ENCODE assay signal across 21 cellular contexts in genomic region chr14:76022991-76023390, GRCh38.
"Had no signal": no experiment of that assay in that cellular context is flagged by ENCODE, and none has a peak within 500 bp of the region (broad histone marks: within the 10 kb centered on the region; RNA-seq: fewer than 3 reads in every experiment).

No MANE protein-coding gene starts in this region.

- DNase-seq: activated CD4-positive, alpha-beta memory T cell treated with anti-CD3 and anti-CD28 coated beads for 36 hours; activated CD4-positive, alpha-beta T cell treated with anti-CD3 and anti-CD28 coated beads, Interleukin-2, amount 10 ng/mL, durations not matched to agents 7 days and 5 days; activated CD4-positive, CD25-positive, alpha-beta regulatory T cell; activated CD8-positive, alpha-beta memory T cell treated with anti-CD3 and anti-CD28 coated beads for 24 hours; activated gamma-delta T cell treated with Interleukin-2 at 50 U/mL for 16 hours; activated naive CD4-positive, alpha-beta T cell treated with anti-CD3 and anti-CD28 coated beads, Interleukin-2, amount 10 ng/mL, durations not matched to agents 7 days and 5 days; activated naive CD8-positive, alpha-beta T cell treated with anti-CD3 and anti-CD28 coated beads for 36 hours; activated T-cell treated with anti-CD3 and anti-CD28 coated beads for 4 hours; activated T-cell treated with anti-CD3 and anti-CD28 coated beads, Interleukin-2, amount 50 U/mL, for 48 hours; anterior cingulate cortex; NCI-H1092; NCI-H1417; NCI-H1694; NCI-H2029; NCI-H345; NCI-H510A; PC-3; SHP77 treated with DMSO at 0.1 percent for 48 hours; T-helper 17 cell; T1000 had no signal

- H3K27ac ChIP-seq: KMS-11 had no signal

- H3K9ac ChIP-seq: KMS-11 had no signal

- H3K4me2 ChIP-seq: KMS-11 had no signal
